Comparison of ENCODE assay signal across 21 cellular contexts in genomic region chr1:81880781-81881180, GRCh38.
DNase-seq lines count a peak whose midpoint lies in the region; ATAC-seq and TF ChIP-seq lines count a peak whose summit lies in the region.
"Had no signal": no experiment of that assay in that cellular context is flagged by ENCODE, and none has a peak within 500 bp of the region (broad histone marks: within the 10 kb centered on the region; RNA-seq: fewer than 3 reads in every experiment).

No MANE protein-coding gene starts in this region.

- H3K27me3 Mint-ChIP-seq in nephron progenitor cell (ENCODE audit: low read depth, poor library complexity) (no peaks in the 10 kb centered on the region), natural killer cell (ENCODE audit: low read depth in 2 of 2) (no peaks in the 10 kb centered on the region)
- H3K27me3 Mint-ChIP-seq: CD4-positive, CD25-positive, alpha-beta regulatory T cell had no signal

- ATAC-seq in natural killer cell, result no peak
- no peak for ATAC-seq in GM19395 (IDR thresholded peaks at IDR 0.05; ENCODE audit: unreplicated experiment)
- ATAC-seq: HepG2, K562 had no signal

- intact Hi-C loops in natural killer cell (cut with micrococcal nuclease), result no loop called here

- H3K9me3 Mint-ChIP-seq in nephron progenitor cell, result no peaks in the 10 kb centered on the region
- peaks cover 10 to 16% of the 10 kb centered on the region in 2 donors for H3K9me3 Mint-ChIP-seq in natural killer cell

- H3K4me3 ChIP-seq in epithelial cell of esophagus (ENCODE audit: low read length), result no peak overlapping the region
- H3K4me3 ChIP-seq: BLaER1, K562, SJSA1 had no signal

- peaks cover 72% of the 10 kb centered on the region for H3K4me1 Mint-ChIP-seq in nephron progenitor cell
- no peaks in the 10 kb centered on the region for H3K4me1 Mint-ChIP-seq in natural killer cell
- H3K4me1 Mint-ChIP-seq: CD4-positive, CD25-positive, alpha-beta regulatory T cell had no signal

- H3K36me3 Mint-ChIP-seq in nephron progenitor cell (ENCODE audit: low read depth) (peaks cover 40% of the 10 kb centered on the region), natural killer cell (peaks cover 5% of the 10 kb centered on the region)
- H3K36me3 Mint-ChIP-seq: CD4-positive, CD25-positive, alpha-beta regulatory T cell had no signal

- H3K27ac Mint-ChIP-seq in nephron progenitor cell (peak overlapping the region; percentile 83), natural killer cell (no peak overlapping the region)
- H3K27ac Mint-ChIP-seq: CD4-positive, CD25-positive, alpha-beta regulatory T cell had no signal

- peak overlapping the region; percentile 85; the same call in 1 of the 2 replicates for H3K27ac ChIP-seq in VCaP
- H3K27ac ChIP-seq: BLaER1, SJSA1 had no signal

- TF ChIP-seq CTCF in VCaP (conservative IDR thresholded peaks at IDR 0.05) (no peak), epithelial cell of esophagus (IDR thresholded peaks at IDR 0.05; ENCODE audit: insufficient read depth, low read depth, low read length, missing control alignments) (no peak), nephron progenitor cell (IDR thresholded peaks at IDR 0.05) (no peak), natural killer cell (IDR thresholded peaks at IDR 0.05) (no peak)

- DNase-seq in ELR (ENCODE audit: low read depth) (peak; percentile 1), epithelial cell of esophagus (ENCODE audit: low read depth) (peak; percentile 58), nephron progenitor cell (no peak), cerebellum (ENCODE audit: low spot score) (no peak), natural killer cell (no peak), inferior parietal cortex (ENCODE audit: extremely low spot score) (no peak)
- DNase-seq: CD4-positive, CD25-positive, alpha-beta regulatory T cell; DMS153; DND-41; Kasumi-1; NCI-H2029 treated with DMSO at 0.1 percent for 48 hours; NCI-H2227 treated with DMSO at 0.1 percent for 48 hours; NCI-H69; Right ventricle myocardium superior; RPMI8226 had no signal

- H3K4me3 Mint-ChIP-seq in nephron progenitor cell (no peak overlapping the region), natural killer cell (no peak overlapping the region)
- H3K4me3 Mint-ChIP-seq: CD4-positive, CD25-positive, alpha-beta regulatory T cell had no signal

Comparison
In these comparisons a context has a peak if more than half of its experiments do, and no peak if none do; other contexts are left out.
1. DNase-seq: peak in ELR (single experiment) and epithelial cell of esophagus (single experiment); none in nephron progenitor cell (single experiment), cerebellum (single experiment), natural killer cell (single experiment) and inferior parietal cortex (single experiment).